ENCODE assay signal across 11 cellular contexts in the genomic region with DNA sequence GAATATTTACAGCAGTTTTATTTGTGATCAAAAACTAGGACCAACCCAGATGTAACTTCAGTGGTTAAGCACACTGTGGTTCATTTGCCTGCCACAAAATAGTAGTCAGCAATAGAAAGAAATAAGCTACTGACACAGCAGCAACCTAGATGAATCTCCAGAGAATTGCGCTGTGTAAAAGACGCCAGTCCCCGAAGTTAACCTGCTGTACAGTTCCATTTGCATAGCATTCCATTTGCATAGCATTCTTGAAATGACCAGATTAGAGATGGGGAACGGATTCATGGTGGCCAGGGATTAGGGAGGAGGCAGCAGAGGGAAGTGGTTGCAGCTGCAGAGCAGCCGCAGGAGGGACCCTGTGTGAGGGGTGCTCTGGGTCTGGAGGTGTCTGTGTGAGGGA.
DNase-seq lines count a peak whose midpoint lies in the region; ATAC-seq lines count a peak whose summit lies in the region.
"Had no signal": no experiment of that assay in that cellular context is flagged by ENCODE, and none has a peak within 500 bp of the region (broad histone marks: within the 10 kb centered on the region; RNA-seq: fewer than 3 reads in every experiment).

No MANE protein-coding gene starts in this region.

- peak; percentile 88 for ATAC-seq in GM18519 (IDR thresholded peaks at IDR 0.05; ENCODE audit: low FRiP score, unreplicated experiment)
- peak; percentile 86 for ATAC-seq in GM21381 (IDR thresholded peaks at IDR 0.05; ENCODE audit: unreplicated experiment)
- ATAC-seq in HG02970 (IDR thresholded peaks at IDR 0.05; ENCODE audit: low FRiP score, unreplicated experiment): peak; percentile 58
- ATAC-seq: foreskin keratinocyte had no signal

- DNase-seq in NAMALWA (ENCODE audit: low spot score): peak; percentile 17
- no peak for DNase-seq in NCI-H1930 (lab: John Stamatoyannopoulos, UW)
- DNase-seq in kidney glomerular epithelial cell (lab: John Stamatoyannopoulos, UW): no peak
- DNase-seq in GM03348 (ENCODE audit: low spot score): no peak
- no peak for DNase-seq in stimulated activated CD4-positive, alpha-beta T cell treated with anti-CD3 and anti-CD28 coated beads, Interleukin-4, amount 100 ng/mL, for 24 hours
- DNase-seq: foreskin keratinocyte, left ventricle myocardium inferior, NCI-H1694 had no signal
